8 cellular contexts compared by ENCODE assay signal in the genomic region with DNA sequence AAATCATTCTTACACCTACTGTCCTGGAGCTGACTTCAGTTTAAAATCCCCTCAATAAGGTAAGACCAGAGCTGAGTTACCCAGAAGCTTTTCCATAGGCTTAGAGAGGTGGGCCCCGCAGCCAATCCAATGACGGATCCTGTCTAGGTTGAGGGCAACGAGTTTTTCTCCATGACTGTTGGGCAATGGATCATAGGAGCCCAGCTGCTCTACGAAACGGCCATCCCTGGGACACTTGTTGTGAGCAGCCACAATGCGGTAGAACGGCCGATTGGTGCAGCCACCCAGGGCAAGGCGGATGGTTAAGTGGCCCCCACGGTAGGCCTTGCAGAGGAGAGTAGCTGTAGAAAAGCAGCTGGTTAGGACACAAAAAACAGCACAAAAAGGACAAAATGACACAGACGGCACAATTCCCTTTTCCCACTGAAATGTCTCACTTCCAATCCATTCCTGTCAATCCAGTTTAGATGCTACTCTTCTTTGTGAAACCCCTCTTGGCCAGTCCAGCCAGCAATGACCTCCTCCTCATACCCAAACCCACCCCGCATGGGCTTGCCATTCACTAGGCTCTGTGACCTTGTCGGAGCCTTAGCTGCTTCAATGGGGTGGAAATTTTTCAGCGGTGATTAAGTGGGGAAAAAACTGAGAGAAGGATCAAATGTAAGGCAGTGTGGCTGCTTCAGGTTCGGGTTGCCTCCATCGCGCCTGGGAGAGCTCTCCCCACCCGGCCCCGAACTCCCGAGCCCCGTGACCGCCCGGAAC. TPM values are rescaled to one million over a fixed set of nuclear protein-coding genes. Genes with fewer than 3 reads are reported as not detected.
DNase-seq lines count a peak whose midpoint lies in the region; ATAC-seq, FAIRE-seq and TF ChIP-seq lines count a peak whose summit lies in the region.

No MANE protein-coding gene starts in this region.

- no peaks in the 10 kb centered on the region for H3K9me3 ChIP-seq in A549
- no peaks in the 10 kb centered on the region for H3K9me3 ChIP-seq in MG63
- H3K9me3 ChIP-seq in left lung, result no peaks in the 10 kb centered on the region
- H3K9me3 ChIP-seq in testis, result no peaks in the 10 kb centered on the region

- H3K27ac ChIP-seq in A549 (peak overlapping the region; percentile 94 to 95), left lung (peak overlapping the region; percentile 75 to 92), testis (peak overlapping the region; percentile 88 to 93)

- H3K4me3 ChIP-seq in A549 (peak overlapping the region; percentile 94), MG63 (peak overlapping the region; percentile 87), left lung (peak overlapping the region; percentile 60 to 91), testis (peak overlapping the region; percentile 73 to 98)

- no peak for TF ChIP-seq CTCF in A549 (IDR thresholded peaks at IDR 0.05)
- TF ChIP-seq CTCF in MCF 10A (IDR thresholded peaks at IDR 0.05; ENCODE audit: unreplicated experiment), result no peak
- no peak for TF ChIP-seq CTCF in left lung (IDR thresholded peaks at IDR 0.05)
- no peak for TF ChIP-seq CTCF in testis (IDR thresholded peaks at IDR 0.05)

- DNase-seq in A549 (ENCODE audit: low read depth in 1 of 2, low spot score in 1 of 2) (peak; percentile 36 to 42), MG63 (peak; percentile 2), MCF 10A (ENCODE audit: unreplicated experiment) (peak; percentile 18), left lung (no peak), testis (peak; percentile 21), midbrain (lab: John Stamatoyannopoulos, UW) (no peak)

- intact Hi-C loops in MCF 10A (cut with micrococcal nuclease), result no loop called here
- intact Hi-C loops in left lung (cut with DNase I), result no loop called here
- intact Hi-C loops in testis (cut with DNase I; ENCODE audit: low total_unique reads), result no loop called here

- CTCF ChIA-PET in A549 (lab: Yijun Ruan, JAX) (interaction anchor here (0.7 to 1.6 kb wide), 5 partner anchors 9 to 88 kb away, joined by 3 to 6 read pairs (median 3); no protein-coding TSS in a partner anchor), MCF 10A (lab: Yijun Ruan, JAX) (interaction anchor here (0.5 to 1.1 kb wide), 4 partner anchors 16 to 162 kb away, joined by 3 to 6 read pairs (median 3); a partner anchor contains a TSS)

- peak; percentile 35 for TF ChIP-seq POLR2A in A549 (IDR thresholded peaks at IDR 0.05; ENCODE audit: low read length)
- no peak for TF ChIP-seq POLR2A in testis (IDR thresholded peaks at IDR 0.05)

- peak overlapping the region; percentile 90 for H3K4me3 Mint-ChIP-seq in MCF 10A (ENCODE audit: unreplicated experiment)

- peaks cover 46% of the 10 kb centered on the region for H3K36me3 Mint-ChIP-seq in MCF 10A (ENCODE audit: insufficient read depth, unreplicated experiment)

- H3K4me1 Mint-ChIP-seq in MCF 10A (ENCODE audit: insufficient read depth, unreplicated experiment), result peaks cover 9% of the 10 kb centered on the region

- peak; percentile 84 for ATAC-seq in A549
- peak; percentile 40 for ATAC-seq in GM19043 (IDR thresholded peaks at IDR 0.05; ENCODE audit: low read depth, unreplicated experiment)
- peak; percentile 76 for ATAC-seq in left lung
- ATAC-seq in GM18502 (IDR thresholded peaks at IDR 0.05; ENCODE audit: poor library complexity, unreplicated experiment), result no peak

- H3K36me3 ChIP-seq in MG63 (peaks cover 45% of the 10 kb centered on the region), left lung (peaks cover 0 to 24% of the 10 kb centered on the region in 2 donors), testis (ENCODE audit: low read depth, missing control alignments) (no peaks in the 10 kb centered on the region)

- no peak for TF ChIP-seq RAD21 in A549 (conservative IDR thresholded peaks at IDR 0.05 in 1 of 2, IDR thresholded peaks at IDR 0.05 in 1 of 2)

- no peaks in the 10 kb centered on the region for H3K27me3 ChIP-seq in MG63
- H3K27me3 ChIP-seq in left lung, result no peaks in the 10 kb centered on the region
- no peaks in the 10 kb centered on the region for H3K27me3 ChIP-seq in testis

- 2% methylated on average over 19 of the region's 23 CpGs for WGBS in A549 (ENCODE audit: missing lambda C conversion rate)
- WGBS in testis, 2 donors, result 12 to 19% methylated on average over 15 to 21 of the region's 23 CpGs

- H3K4me2 ChIP-seq in A549, result peak overlapping the region; percentile 98

- H3K27me3 Mint-ChIP-seq in MCF 10A (ENCODE audit: insufficient read depth, unreplicated experiment), result no peaks in the 10 kb centered on the region

- H3K4me1 ChIP-seq in A549 (peaks cover 28% of the 10 kb centered on the region), left lung (peaks cover 19 to 34% of the 10 kb centered on the region in 2 donors), testis (peaks cover 25% of the 10 kb centered on the region)

- POLR2A ChIA-PET in A549 (lab: Yijun Ruan, JAX) (interaction anchor here (0.7 to 2.3 kb wide), 7 partner anchors 10 to 479 kb away, joined by 3 to 11 read pairs (median 4); a partner anchor contains a TSS), MCF 10A (lab: Yijun Ruan, JAX) (interaction anchor here (0.8 to 3.7 kb wide), 20 partner anchors 11 to 996 kb away, joined by 3 to 56 read pairs (median 4); a partner anchor contains a TSS)

- peak overlapping the region; percentile 94 for H3K27ac Mint-ChIP-seq in MCF 10A (ENCODE audit: low read depth, unreplicated experiment)

- TSS peak; percentile 62 for BruUV-seq in MCF 10A (replicated peaks; lab: Mats Ljungman, UMichigan)

- no peaks in the 10 kb centered on the region for H3K9me3 Mint-ChIP-seq in MCF 10A (ENCODE audit: unreplicated experiment)

- TF ChIP-seq EP300 in A549 (IDR thresholded peaks at IDR 0.05), result no peak

- no peak for FAIRE-seq in A549 (lab: Jason Lieb, UNC)

TF ChIP-seq in A549, 52 proteins besides CTCF, POLR2A, EP300 and RAD21:
- peak; percentile 68; the same call in 1 of the 2 replicates for TF ChIP-seq FOSB (CRISPR knock-in tag; IDR thresholded peaks at IDR 0.05)
- TF ChIP-seq, protein P1, sequence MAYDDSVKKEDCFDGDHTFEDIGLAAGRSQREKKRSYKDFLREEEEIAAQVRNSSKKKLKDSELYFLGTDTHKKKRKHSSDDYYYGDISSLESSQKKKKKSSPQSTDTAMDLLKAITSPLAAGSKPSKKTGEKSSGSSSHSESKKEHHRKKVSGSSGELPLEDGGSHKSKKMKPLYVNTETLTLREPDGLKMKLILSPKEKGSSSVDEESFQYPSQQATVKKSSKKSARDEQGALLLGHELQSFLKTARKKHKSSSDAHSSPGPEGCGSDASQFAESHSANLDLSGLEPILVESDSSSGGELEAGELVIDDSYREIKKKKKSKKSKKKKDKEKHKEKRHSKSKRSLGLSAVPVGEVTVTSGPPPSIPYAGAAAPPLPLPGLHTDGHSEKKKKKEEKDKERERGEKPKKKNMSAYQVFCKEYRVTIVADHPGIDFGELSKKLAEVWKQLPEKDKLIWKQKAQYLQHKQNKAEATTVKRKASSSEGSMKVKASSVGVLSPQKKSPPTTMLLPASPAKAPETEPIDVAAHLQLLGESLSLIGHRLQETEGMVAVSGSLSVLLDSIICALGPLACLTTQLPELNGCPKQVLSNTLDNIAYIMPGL (CRISPR knock-in tag; IDR thresholded peaks at IDR 0.05; ENCODE audit: borderline replicate concordance), result no peak
TF ChIP-seq in A549: peak in this region for 1.

RNA-seq across cellular contexts. Expression of a gene that starts 0.6 kb away (rescaled TPM):
- polyA plus RNA-seq in A549 (2011; rRNA removed) (132 and 162 TPM in 2 replicates), A549 (2017; fragmentation: RNase III; extraction: RNeasy Plus Mini Kit Qiagen cat#74134 plus additional on column Dnase treatment) (158 to 166 TPM (median 160 TPM) in 3 replicates), testis (ENCODE audit: insufficient read depth, low read depth, low replicate concordance) (83.5 TPM)
- polyA plus RNA-seq in A549 (2012; cell fraction: cytosol; rRNA removed), result 226 and 239 TPM in 2 replicates
- 191 and 202 TPM in 2 replicates for polyA plus RNA-seq in A549 (2012; cell fraction: nucleus; rRNA removed)
- polyA minus RNA-seq in A549 (2011; rRNA and poly(A)+ RNA removed), result 155 and 180 TPM in 2 replicates
- 61.4 TPM in 2 replicates for total RNA-seq in MG63 (2014; rRNA removed; shearing (Covaris generic); ENCODE audit: low replicate concordance)
- total RNA-seq in MCF 10A (2022) (203 and 247 TPM in 2 replicates), left lung (10 to 100 TPM; 67.3 to 83.6 TPM), testis (10 to 100 TPM; 45.7 to 59.6 TPM)

RNA-seq across cellular contexts. Expression of a gene that starts 4.8 kb away (rescaled TPM):
- polyA plus RNA-seq in A549 (2011; rRNA removed), result 42.7 and 56.3 TPM in 2 replicates
- 36.9 and 38.5 TPM in 2 replicates for polyA plus RNA-seq in A549 (2012; cell fraction: cytosol; rRNA removed)
- 26.2 and 32.9 TPM in 2 replicates for polyA plus RNA-seq in A549 (2012; cell fraction: nucleus; rRNA removed)
- polyA plus RNA-seq in A549 (2017; fragmentation: RNase III; extraction: RNeasy Plus Mini Kit Qiagen cat#74134 plus additional on column Dnase treatment), result 45.6 to 47.4 TPM (median 46.0 TPM) in 3 replicates
- polyA minus RNA-seq in A549 (2011; rRNA and poly(A)+ RNA removed), result 24.2 and 27.7 TPM in 2 replicates
- 31.1 and 39.5 TPM in 2 replicates for total RNA-seq in MG63 (2014; rRNA removed; shearing (Covaris generic); ENCODE audit: low replicate concordance)
- 33.1 and 35.1 TPM in 2 replicates for total RNA-seq in MCF 10A (2022)
- 10 to 100 TPM; 14.6 to 17.6 TPM for total RNA-seq in left lung
- total RNA-seq in testis, result 10 to 100 TPM; 30.2 to 31.1 TPM
- 18.3 TPM for polyA plus RNA-seq in testis (ENCODE audit: insufficient read depth, low read depth, low replicate concordance)

Comparison
In these comparisons a context has a peak if more than half of its experiments do, and no peak if none do; other contexts are left out.
1. DNase-seq: peak in A549 (2 of 2), MG63 (single experiment), MCF 10A (single experiment) and testis (single experiment); none in left lung (0 of 2) and midbrain (single experiment).
2. Peak in every context shown above with its lines, with median percentiles within 50 percentile points of each other: H3K27ac ChIP-seq and H3K4me3 ChIP-seq.